9 cellular contexts compared by ENCODE assay signal in genomic region chr2:68653538-68653982, GRCh38. TPM values are rescaled to one million over a fixed set of nuclear protein-coding genes. Genes with fewer than 3 reads are reported as not detected.
A peak's percentile ranks its signal among the peaks of the same experiment; 100 is the strongest.
DNase-seq lines count a peak whose midpoint lies in the region; ATAC-seq and TF ChIP-seq lines count a peak whose summit lies in the region.
"Had no signal": no experiment of that assay in that cellular context is flagged by ENCODE, and none has a peak within 500 bp of the region (broad histone marks: within the 10 kb centered on the region; RNA-seq: fewer than 3 reads in every experiment).

No MANE protein-coding gene starts in this region.

- ATAC-seq in CD4-positive, alpha-beta T cell (ENCODE audit: poor library complexity) = peak; percentile 55
- ATAC-seq in IMR-90 (ENCODE audit: low read depth) = peak; percentile 98
- ATAC-seq in upper lobe of right lung = peak; percentile 53

- H3K36me3 Mint-ChIP-seq in CD4-positive, alpha-beta T cell (ENCODE audit: low read depth) = no peaks in the 10 kb centered on the region

- H2BK20ac ChIP-seq in IMR-90 (ENCODE audit: low read depth, low read length) = no peak overlapping the region

- H3K4me1 ChIP-seq in IMR-90 (ENCODE audit: control insufficient read depth, insufficient read depth, low read length) = no peaks in the 10 kb centered on the region
- peaks cover 9% of the 10 kb centered on the region for H3K4me1 ChIP-seq in upper lobe of right lung

- POLR2A ChIA-PET in CD4-positive, alpha-beta T cell (lab: Charles Lee) = no interaction called here
- POLR2A ChIA-PET in IMR-90 (lab: Charles Lee; ENCODE audit: unreplicated experiment) = no interaction called here

- peak in 1 of 10 experiments; percentile 10 for DNase-seq in CD4-positive, alpha-beta T cell
- DNase-seq in GM20000 (ENCODE audit: low spot score) (peak; percentile 59), IMR-90 (peak; percentile 85), activated T-cell treated with anti-CD3 and anti-CD28 coated beads for 24 hours (ENCODE audit: low read depth) (peak; percentile 43), islet precursor cell (peak; percentile 67), upper lobe of right lung (no peak), NCI-H774 (lab: John Stamatoyannopoulos, UW) (no peak), SW 1271 (lab: John Stamatoyannopoulos, UW) (no peak)

- CTCF ChIA-PET in CD4-positive, alpha-beta T cell (lab: Charles Lee) = no interaction called here
- CTCF ChIA-PET in IMR-90 (lab: Yijun Ruan, JAX) = interaction anchor here (0.6 to 1.0 kb wide), 2 partner anchors 58 to 192 kb away, joined by 3 to 7 read pairs; no protein-coding TSS in a partner anchor

- H3K4me3 ChIP-seq in IMR-90 (ENCODE audit: insufficient read depth, low read depth, low read length) (no peak overlapping the region), upper lobe of right lung (no peak overlapping the region)

- no peak overlapping the region for H3K23ac ChIP-seq in IMR-90 (ENCODE audit: low read depth, low read length)

- no peak overlapping the region for H3K4me3 Mint-ChIP-seq in CD4-positive, alpha-beta T cell

- H4K5ac ChIP-seq in IMR-90 (ENCODE audit: low read depth, low read length) = no peak overlapping the region

- H3K36me3 ChIP-seq in IMR-90 (ENCODE audit: control insufficient read depth, insufficient read depth, low read length) = no peaks in the 10 kb centered on the region
- no peaks in the 10 kb centered on the region for H3K36me3 ChIP-seq in upper lobe of right lung

- H2BK5ac ChIP-seq in IMR-90 (ENCODE audit: low read depth, low read length, poor library complexity, severe bottlenecking) = no peak overlapping the region

- H3K9me3 Mint-ChIP-seq in CD4-positive, alpha-beta T cell = no peaks in the 10 kb centered on the region

- peaks cover 13% of the 10 kb centered on the region for H3K27me3 Mint-ChIP-seq in CD4-positive, alpha-beta T cell

- H2AK5ac ChIP-seq in IMR-90 (ENCODE audit: low read depth, low read length) = no peak overlapping the region

- no peak overlapping the region for H2BK120ac ChIP-seq in IMR-90 (ENCODE audit: low read depth, low read length)

- in situ Hi-C loops in IMR-90 (cut with MboI; ENCODE audit: low sequenced_read_pairs) = no loop called here

- H3K79me1 ChIP-seq in IMR-90 (ENCODE audit: low read depth in 1 of 2, low read length in 2 of 2) = no peaks in the 10 kb centered on the region

- no peak overlapping the region for H3K27ac Mint-ChIP-seq in CD4-positive, alpha-beta T cell

- peaks cover 7% of the 10 kb centered on the region for H3K27me3 ChIP-seq in CD4-positive, alpha-beta T cell (ENCODE audit: control insufficient read depth, insufficient read depth, low read length)
- peaks cover 47% of the 10 kb centered on the region for H3K27me3 ChIP-seq in IMR-90 (ENCODE audit: control insufficient read depth, insufficient read depth, low read length)
- H3K27me3 ChIP-seq in upper lobe of right lung = peaks cover 6% of the 10 kb centered on the region

- no peak for TF ChIP-seq POLR2A in IMR-90 (IDR thresholded peaks at IDR 0.05; ENCODE audit: low read depth, low read length)

- no peak for TF ChIP-seq CTCF in CD4-positive, alpha-beta T cell (IDR thresholded peaks at IDR 0.05)
- no peak for TF ChIP-seq CTCF in GM20000 (IDR thresholded peaks at IDR 0.05; ENCODE audit: extremely low read depth, missing control alignments)
- no peak for TF ChIP-seq CTCF in IMR-90 (conservative IDR thresholded peaks at IDR 0.05; ENCODE audit: low read depth, low read length)
- no peak for TF ChIP-seq CTCF in upper lobe of right lung (IDR thresholded peaks at IDR 0.05)

- BruUV-seq in IMR-90 (replicated peaks; lab: Mats Ljungman, UMichigan) = no TSS peak

- no peak overlapping the region for H3K56ac ChIP-seq in IMR-90 (ENCODE audit: extremely low read depth, insufficient read depth, low read length)

- H3K4me2 ChIP-seq in IMR-90 (ENCODE audit: low read depth, low read length) = peak overlapping the region; percentile 52; the same call in 1 of the 2 replicates

- no peaks in the 10 kb centered on the region for H3K9me3 ChIP-seq in CD4-positive, alpha-beta T cell (ENCODE audit: control insufficient read depth, low read length)
- H3K9me3 ChIP-seq in IMR-90 (ENCODE audit: control insufficient read depth, insufficient read depth, low read length) = peaks cover 4% of the 10 kb centered on the region; the same call in 1 of the 2 replicates
- no peaks in the 10 kb centered on the region for H3K9me3 ChIP-seq in upper lobe of right lung

- no peak overlapping the region for H2AK9ac ChIP-seq in IMR-90 (replicated peaks; ENCODE audit: low read depth, low read length, poor library complexity)

- dilution Hi-C loops in IMR-90 (cut with HindIII; ENCODE audit: low sequenced_read_pairs, unreplicated experiment) = no loop called here

- no peak overlapping the region for H3K27ac ChIP-seq in CD4-positive, alpha-beta T cell (ENCODE audit: low read depth, low read length)
- H3K27ac ChIP-seq in IMR-90 (ENCODE audit: insufficient read depth, low read length) (no peak overlapping the region), upper lobe of right lung (no peak overlapping the region)

- H2AFZ ChIP-seq in IMR-90 (replicated peaks; ENCODE audit: low read length, poor library complexity) = peak overlapping the region; percentile 83

- H3K18ac ChIP-seq in IMR-90 (ENCODE audit: low read depth, low read length) = no peak overlapping the region

- no peaks in the 10 kb centered on the region for H4K20me1 ChIP-seq in IMR-90 (ENCODE audit: insufficient read depth, low read length)

- H3K14ac ChIP-seq in IMR-90 (replicated peaks; ENCODE audit: low read depth, low read length) = no peak overlapping the region

- intact Hi-C loops in CD4-positive, alpha-beta T cell (cut with DNase I, micrococcal nuclease) = no loop called here
- intact Hi-C loops in IMR-90 (cut with micrococcal nuclease) = no loop called here
- intact Hi-C loops in upper lobe of right lung (cut with DNase I) = no loop called here

- no peak overlapping the region for H3K4ac ChIP-seq in IMR-90 (ENCODE audit: low read depth, low read length)

- peaks cover 27% of the 10 kb centered on the region for H3K4me1 Mint-ChIP-seq in CD4-positive, alpha-beta T cell (ENCODE audit: low read depth)

- H3K9me1 ChIP-seq in IMR-90 (ENCODE audit: insufficient read depth, low read length) = no peaks in the 10 kb centered on the region

- no peak for TF ChIP-seq RAD21 in IMR-90 (IDR thresholded peaks at IDR 0.05; ENCODE audit: low read length)

- H4K91ac ChIP-seq in IMR-90 (ENCODE audit: insufficient read depth, low read depth, low read length) = no peak overlapping the region

- WGBS in IMR-90 (ENCODE audit: extremely low coverage in 2 of 2, insufficient read length in 1 of 2), 2 experiments = 20% methylated on average over 1 of the region's 10 CpGs; no CpG with 5 or more reads in 1 of the 2 experiments

- H2BK15ac ChIP-seq in IMR-90 (ENCODE audit: low read depth, low read length) = no peak overlapping the region

- no peak overlapping the region for H4K8ac ChIP-seq in IMR-90 (ENCODE audit: low read depth in 2 of 2, low read length in 2 of 2)

- no peak overlapping the region for H3K9ac ChIP-seq in IMR-90 (ENCODE audit: low read depth, low read length)

TF ChIP-seq in IMR-90, 13 proteins besides CTCF, POLR2A, EP300 and RAD21:
- TF ChIP-seq MAFK (IDR thresholded peaks at IDR 0.05; ENCODE audit: low read depth, low read length) = no peak
- TF ChIP-seq BHLHE40 (IDR thresholded peaks at IDR 0.05; ENCODE audit: low read depth, low read length) = no peak
- TF ChIP-seq CHD1 (IDR thresholded peaks at IDR 0.05; ENCODE audit: low read depth, low read length) = no peak
- no peak for TF ChIP-seq SMC3 (IDR thresholded peaks at IDR 0.05; ENCODE audit: low read depth, low read length)
- TF ChIP-seq ELK1 (IDR thresholded peaks at IDR 0.05; ENCODE audit: borderline replicate concordance, low read depth, low read length) = no peak
- no peak for TF ChIP-seq NFE2L2 (IDR thresholded peaks at IDR 0.05; ENCODE audit: low read depth, low read length)
- TF ChIP-seq MXI1 (IDR thresholded peaks at IDR 0.05; ENCODE audit: borderline replicate concordance, low read depth, low read length) = no peak
- no peak for TF ChIP-seq RCOR1 (IDR thresholded peaks at IDR 0.05; ENCODE audit: insufficient replicate concordance, low read length)
- TF ChIP-seq RFX5 (IDR thresholded peaks at IDR 0.05; ENCODE audit: low read depth, low read length) = no peak
TF ChIP-seq in IMR-90: peak in this region for 0.

RNA-seq across cellular contexts. Expression of gene PROKR1, which starts 10.2 kb away (rescaled TPM):
- total RNA-seq in CD4-positive, alpha-beta T cell = not detected
- total RNA-seq in IMR-90 (2012; rRNA removed) (not detected in 2 replicates), upper lobe of right lung (not detected)
- not detected in 2 replicates for polyA plus RNA-seq in IMR-90 (2012; rRNA removed)
- not detected in 2 replicates for polyA plus RNA-seq in IMR-90 (2012; cell fraction: cytosol; rRNA removed)
- not detected in 2 replicates for polyA plus RNA-seq in IMR-90 (2012; cell fraction: nucleus; rRNA removed; ENCODE audit: low replicate concordance)
- total RNA-seq: epithelial cell of proximal tubule had no signal

Comparison
In these comparisons a context has a peak if more than half of its experiments do, and no peak if none do; other contexts are left out.
1. DNase-seq: peak in GM20000 (single experiment), IMR-90 (single experiment), activated T-cell treated with anti-CD3 and anti-CD28 coated beads for 24 hours (single experiment) and islet precursor cell (single experiment); none in upper lobe of right lung (single experiment), NCI-H774 (single experiment) and SW 1271 (0 of 2).
2. Peak in every context shown above with its lines, with median percentiles within 50 percentile points of each other: ATAC-seq.